1 cellular context compared by ENCODE assay signal in genomic region chr11:84164722-84165121, GRCh38.
TF ChIP-seq lines count a peak whose summit lies in the region.

No MANE protein-coding gene starts in this region.

TF ChIP-seq in SK-N-SH treated with all-trans-retinoic acid at 6 μM for 48 hours, 23 proteins besides CTCF, POLR2A, EP300 and RAD21 (continued from another document):
- TF ChIP-seq PATZ1 (CRISPR knock-in tag; IDR thresholded peaks at IDR 0.05; ENCODE audit: borderline replicate concordance): 0 out of 2 replicates have a peak, but pooled peaks have one; percentile 37
- TF ChIP-seq CREB5 (CRISPR knock-in tag; IDR thresholded peaks at IDR 0.05; ENCODE audit: low read depth): 0 out of 2 replicates have a peak, but pooled peaks have one; percentile 35
- peak; percentile 79; the same call in 1 of the 2 replicates for TF ChIP-seq TSHZ2 (CRISPR knock-in tag; IDR thresholded peaks at IDR 0.05)
- no peak for TF ChIP-seq ZNF565 (CRISPR knock-in tag; conservative IDR thresholded peaks at IDR 0.05; ENCODE audit: low read depth)
- TF ChIP-seq ZNF8 (CRISPR knock-in tag; IDR thresholded peaks at IDR 0.05): 0 out of 2 replicates have a peak, but pooled peaks have one; percentile 11
TF ChIP-seq in SK-N-SH treated with all-trans-retinoic acid at 6 μM for 48 hours: peak in this region for 10.
